Comparison of ENCODE assay signal across 1 cellular context in genomic region chr17:2892305-2892971, GRCh38.
TF ChIP-seq lines count a peak whose summit lies in the region.

No MANE protein-coding gene starts in this region.

TF ChIP-seq in A549, 52 proteins besides CTCF, POLR2A, EP300 and RAD21 (continued from another document):
- TF ChIP-seq JUNB (IDR thresholded peaks at IDR 0.05) (peak; percentile 93), GATA3 (IDR thresholded peaks at IDR 0.05; ENCODE audit: borderline replicate concordance) (peak; percentile 64; the same call in 1 of the 2 replicates), SMC3 (IDR thresholded peaks at IDR 0.05) (0 out of 3 replicates have a peak, but pooled peaks have one; percentile 14), HES2 (IDR thresholded peaks at IDR 0.05) (0 out of 2 replicates have a peak, but pooled peaks have one; percentile 29), HDAC2 (IDR thresholded peaks at IDR 0.05) (no peak), POLR2AphosphoS2 (conservative IDR thresholded peaks at IDR 0.05; ENCODE audit: low read length) (no peak), FOXS1 (CRISPR knock-in tag; IDR thresholded peaks at IDR 0.05) (no peak), FOSL2 (IDR thresholded peaks at IDR 0.05) (peak; percentile 94), FOSL2 (CRISPR knock-in tag; IDR thresholded peaks at IDR 0.05) (peak; percentile 98), USF2 (IDR thresholded peaks at IDR 0.05) (peak; percentile 25; the same call in 1 of the 2 replicates), MAX (IDR thresholded peaks at IDR 0.05) (peak; percentile 85), CHD2 (IDR thresholded peaks at IDR 0.05; ENCODE audit: low read length, partially characterized antibody) (no peak), PHF8 (IDR thresholded peaks at IDR 0.05; ENCODE audit: borderline replicate concordance, low read depth) (no peak)
